19 cellular contexts compared by ENCODE assay signal in the genomic region with DNA sequence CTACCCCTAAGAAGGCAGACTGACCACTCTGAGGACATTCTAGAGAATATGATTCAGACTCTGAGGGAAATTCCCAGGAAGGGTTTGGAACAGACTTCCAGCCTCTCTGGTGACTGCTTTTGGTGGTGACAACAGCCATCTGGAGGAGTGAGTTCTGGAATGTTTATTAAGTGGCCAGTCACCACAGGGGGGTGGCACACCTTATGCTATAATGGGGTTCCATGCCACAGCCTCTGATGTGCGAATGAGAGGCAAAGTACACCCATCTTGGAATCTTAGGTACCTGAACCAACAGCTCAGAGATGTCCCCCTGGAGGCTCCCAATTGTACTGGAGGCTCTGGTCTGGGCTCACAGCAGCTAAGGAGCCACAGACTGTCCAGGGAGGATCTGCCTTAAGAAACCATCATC. TPM values are rescaled to one million over a fixed set of nuclear protein-coding genes. Genes with fewer than 3 reads are reported as not detected.
DNase-seq lines count a peak whose midpoint lies in the region; ATAC-seq and TF ChIP-seq lines count a peak whose summit lies in the region.
"Had no signal": no experiment of that assay in that cellular context is flagged by ENCODE, and none has a peak within 500 bp of the region (broad histone marks: within the 10 kb centered on the region; RNA-seq: fewer than 3 reads in every experiment).

No MANE protein-coding gene starts in this region.

- H4K20me1 ChIP-seq in PC-3 (ENCODE audit: low read length): no peaks in the 10 kb centered on the region
- H4K20me1 ChIP-seq in OCI-LY7 (ENCODE audit: insufficient read depth, low read length): no peaks in the 10 kb centered on the region

- no peaks in the 10 kb centered on the region for H3K27me3 ChIP-seq in PC-3 (ENCODE audit: low read length)
- H3K27me3 ChIP-seq: heart right ventricle, tibial artery had no signal

- H3K36me3 Mint-ChIP-seq in activated T-helper 2 cell treated with anti-CD3 and anti-CD28 coated beads, Interferon-gamma antibody, Interleukin-2, Interleukin-4, amounts not matched to agents 10 μg/mL and 5 μg/mL and 100 μg/mL, durations not matched to agents 14 hours and 24 hours and 36 hours (ENCODE audit: low read depth): peaks cover 14% of the 10 kb centered on the region

- POLR2A ChIA-PET in PC-3 (lab: Charles Lee; ENCODE audit: unreplicated experiment) (no interaction called here), OCI-LY7 (lab: Charles Lee) (interaction anchor here (0.6 kb wide), 1 partner anchor 21 kb away, joined by 3 read pairs; no protein-coding TSS in a partner anchor)

- peaks cover 37% of the 10 kb centered on the region for H3K4me1 Mint-ChIP-seq in activated T-helper 2 cell treated with anti-CD3 and anti-CD28 coated beads, Interferon-gamma antibody, Interleukin-2, Interleukin-4, amounts not matched to agents 10 μg/mL and 5 μg/mL and 100 μg/mL, durations not matched to agents 14 hours and 24 hours and 36 hours (ENCODE audit: low read depth)

- H3K27ac ChIP-seq in PC-3 (ENCODE audit: low read length) (no peak overlapping the region), OCI-LY7 (ENCODE audit: low read depth, low read length, poor library complexity, severe bottlenecking) (no peak overlapping the region)
- H3K27ac ChIP-seq: heart right ventricle, KMS-11, prostate gland, tibial artery had no signal

- H3F3A ChIP-seq in PC-3 (ENCODE audit: low read length, unreplicated experiment): no peaks in the 10 kb centered on the region

- H3K4me3 Mint-ChIP-seq in activated T-helper 2 cell treated with anti-CD3 and anti-CD28 coated beads, Interferon-gamma antibody, Interleukin-2, Interleukin-4, amounts not matched to agents 10 μg/mL and 5 μg/mL and 100 μg/mL, durations not matched to agents 14 hours and 24 hours and 36 hours (ENCODE audit: low read depth): no peak overlapping the region
- H3K4me3 Mint-ChIP-seq: activated T-helper 1 cell treated with anti-CD3 and anti-CD28 coated beads, Interleukin-12 subunit alpha, Interleukin-12 subunit beta, Interleukin-2, Interleukin-4 antibody, amounts not matched to agents 30 ng/mL and 10 ng/mL and 1 ng/mL, durations not matched to agents 14 hours and 24 hours and 36 hours; naive thymus-derived CD4-positive, alpha-beta T cell had no signal

- H3K79me2 ChIP-seq in PC-3 (ENCODE audit: low read length): no peaks in the 10 kb centered on the region
- no peaks in the 10 kb centered on the region for H3K79me2 ChIP-seq in OCI-LY7 (ENCODE audit: insufficient read depth, low read depth, low read length)

- DNase-seq in EH (ENCODE audit: low read depth) (peak; percentile 72), PC-3 (peak; percentile 15), dermis blood vessel endothelial cell (peak; percentile 45), myocyte (ENCODE audit: low read depth) (peak; percentile 37), OCI-LY7 (ENCODE audit: low spot score) (no peak), medulla oblongata (ENCODE audit: extremely low spot score) (no peak), NCI-H2196 (lab: John Stamatoyannopoulos, UW; ENCODE audit: unreplicated experiment) (no peak)
- no peak for DNase-seq in activated T-helper 2 cell treated with anti-CD3 and anti-CD28 coated beads, Interferon-gamma antibody, Interleukin-2, Interleukin-4, amounts not matched to agents 10 μg/mL and 5 μg/mL and 100 μg/mL, durations not matched to agents 14 hours and 24 hours and 36 hours (ENCODE audit: low spot score)
- DNase-seq: activated CD4-positive, alpha-beta T cell treated with anti-CD3 and anti-CD28 coated beads, Interleukin-2, amount 50 U/mL, for 48 hours; anterior cingulate cortex; effector CD8-positive, alpha-beta T cell; heart right ventricle; naive thymus-derived CD4-positive, alpha-beta T cell; NCI-H526 had no signal

- 0 out of 2 replicates have a peak, but pooled peaks have one; percentile 24 for ATAC-seq in PC-3
- ATAC-seq: heart right ventricle; left colon; naive thymus-derived CD4-positive, alpha-beta T cell had no signal

- H3K36me3 ChIP-seq in PC-3 (ENCODE audit: low read depth, low read length) (no peaks in the 10 kb centered on the region; the same call in 1 of the 2 replicates), OCI-LY7 (ENCODE audit: insufficient read depth, low read length) (no peaks in the 10 kb centered on the region)
- H3K36me3 ChIP-seq: prostate gland had no signal

- no peak overlapping the region for H3K4me2 ChIP-seq in PC-3 (ENCODE audit: low read length)
- no peak overlapping the region for H3K4me2 ChIP-seq in OCI-LY7 (ENCODE audit: low read length)
- H3K4me2 ChIP-seq: KMS-11 had no signal

- H3K27me3 Mint-ChIP-seq in activated T-helper 2 cell treated with anti-CD3 and anti-CD28 coated beads, Interferon-gamma antibody, Interleukin-2, Interleukin-4, amounts not matched to agents 10 μg/mL and 5 μg/mL and 100 μg/mL, durations not matched to agents 14 hours and 24 hours and 36 hours (ENCODE audit: low read depth): no peaks in the 10 kb centered on the region
- H3K27me3 Mint-ChIP-seq: naive thymus-derived CD4-positive, alpha-beta T cell had no signal

- BruUV-seq in PC-3 (replicated peaks; lab: Mats Ljungman, UMichigan) (no TSS peak), OCI-LY7 (replicated peaks; lab: Mats Ljungman, UMichigan) (no TSS peak)

- intact Hi-C loops in PC-3 (cut with micrococcal nuclease): no loop called here
- intact Hi-C loops in OCI-LY7 (cut with micrococcal nuclease; ENCODE audit: unreplicated experiment): no loop called here
- intact Hi-C loops in activated T-helper 2 cell treated with anti-CD3 and anti-CD28 coated beads, Interferon-gamma antibody, Interleukin-2, Interleukin-4, amounts not matched to agents 10 μg/mL and 5 μg/mL and 100 μg/mL, durations not matched to agents 14 hours and 24 hours and 36 hours (cut with micrococcal nuclease): no loop called here

- no peak overlapping the region for H3K9ac ChIP-seq in PC-3 (ENCODE audit: low read length)
- H3K9ac ChIP-seq: KMS-11 had no signal

- no peaks in the 10 kb centered on the region for H3K9me2 ChIP-seq in PC-3 (replicated peaks; ENCODE audit: low read length)
- H3K9me2 ChIP-seq in OCI-LY7 (ENCODE audit: insufficient read depth, low read length): no peaks in the 10 kb centered on the region

- CTCF ChIA-PET in PC-3 (lab: Charles Lee) (no interaction called here), OCI-LY7 (lab: Charles Lee; ENCODE audit: unreplicated experiment) (no interaction called here)

- H3K9me3 ChIP-seq in PC-3 (ENCODE audit: low read length) (no peaks in the 10 kb centered on the region), OCI-LY7 (ENCODE audit: low read length) (no peaks in the 10 kb centered on the region)
- H3K9me3 ChIP-seq: heart right ventricle, prostate gland, tibial artery had no signal

- H3K27ac Mint-ChIP-seq in activated T-helper 2 cell treated with anti-CD3 and anti-CD28 coated beads, Interferon-gamma antibody, Interleukin-2, Interleukin-4, amounts not matched to agents 10 μg/mL and 5 μg/mL and 100 μg/mL, durations not matched to agents 14 hours and 24 hours and 36 hours: no peak overlapping the region
- H3K27ac Mint-ChIP-seq: activated T-helper 1 cell treated with anti-CD3 and anti-CD28 coated beads, Interleukin-12 subunit alpha, Interleukin-12 subunit beta, Interleukin-2, Interleukin-4 antibody, amounts not matched to agents 30 ng/mL and 10 ng/mL and 1 ng/mL, durations not matched to agents 14 hours and 24 hours and 36 hours had no signal

- H3K4me1 ChIP-seq in PC-3 (ENCODE audit: insufficient read depth, low read length) (0 out of 2 replicates have a peak, but pooled peaks cover 10% of the 10 kb centered on the region), OCI-LY7 (ENCODE audit: insufficient read depth, low read length, poor library complexity, severe bottlenecking) (peaks cover 3% of the 10 kb centered on the region)
- H3K4me1 ChIP-seq: prostate gland, tibial artery had no signal

- no peak overlapping the region for H2AFZ ChIP-seq in PC-3 (ENCODE audit: low read length)
- H2AFZ ChIP-seq in OCI-LY7 (ENCODE audit: low read length): no peak overlapping the region

- TF ChIP-seq CTCF in PC-3 (conservative IDR thresholded peaks at IDR 0.05; ENCODE audit: low read depth, low read length) (no peak), OCI-LY7 (conservative IDR thresholded peaks at IDR 0.05; ENCODE audit: low read length) (no peak)

- H3K4me3 ChIP-seq in PC-3 (ENCODE audit: low read length) (no peak overlapping the region), OCI-LY7 (ENCODE audit: low read depth, low read length, poor library complexity, severe bottlenecking) (no peak overlapping the region)
- H3K4me3 ChIP-seq: heart right ventricle, prostate gland, tibial artery had no signal

- H3K9me3 Mint-ChIP-seq in activated T-helper 2 cell treated with anti-CD3 and anti-CD28 coated beads, Interferon-gamma antibody, Interleukin-2, Interleukin-4, amounts not matched to agents 10 μg/mL and 5 μg/mL and 100 μg/mL, durations not matched to agents 14 hours and 24 hours and 36 hours: no peaks in the 10 kb centered on the region
- H3K9me3 Mint-ChIP-seq: activated T-helper 1 cell treated with anti-CD3 and anti-CD28 coated beads, Interleukin-12 subunit alpha, Interleukin-12 subunit beta, Interleukin-2, Interleukin-4 antibody, amounts not matched to agents 30 ng/mL and 10 ng/mL and 1 ng/mL, durations not matched to agents 14 hours and 24 hours and 36 hours; naive thymus-derived CD4-positive, alpha-beta T cell had no signal

RNA-seq across cellular contexts. Expression of a gene that starts 9.5 kb away (rescaled TPM):
- 31.7 and 39.8 TPM in 2 replicates for total RNA-seq in PC-3 (2014; rRNA removed)
- 68.4 and 71.7 TPM in 2 replicates for total RNA-seq in dermis blood vessel endothelial cell
- 39.2 and 48.7 TPM in 2 replicates for total RNA-seq in myocyte
- 61.9 TPM for polyA plus RNA-seq in myocyte (2012)
- 63.9 and 70.1 TPM in 2 replicates for total RNA-seq in OCI-LY7 (2014; rRNA removed; shearing (Covaris generic))
- 76.1 and 77.5 TPM in 2 replicates for total RNA-seq in OCI-LY7 (2022)
- total RNA-seq in activated T-helper 2 cell treated with anti-CD3 and anti-CD28 coated beads, Interferon-gamma antibody, Interleukin-2, Interleukin-4, amounts not matched to agents 10 μg/mL and 5 μg/mL and 100 μg/mL, durations not matched to agents 14 hours and 24 hours and 36 hours: 81.1 and 87.3 TPM in 2 replicates

RNA-seq across cellular contexts. Expression of a gene that starts 11.1 kb away (rescaled TPM):
- total RNA-seq in PC-3 (2014; rRNA removed) (2.6 and 3.2 TPM in 2 replicates), dermis blood vessel endothelial cell (0.17 and 0.51 TPM in 2 replicates), myocyte (0.08 and 0.99 TPM in 2 replicates), OCI-LY7 (2022) (5.4 and 7.0 TPM in 2 replicates)
- 13.2 TPM for polyA plus RNA-seq in myocyte (2012)
- 3.0 and 5.2 TPM in 2 replicates for total RNA-seq in OCI-LY7 (2014; rRNA removed; shearing (Covaris generic))
- total RNA-seq in activated T-helper 2 cell treated with anti-CD3 and anti-CD28 coated beads, Interferon-gamma antibody, Interleukin-2, Interleukin-4, amounts not matched to agents 10 μg/mL and 5 μg/mL and 100 μg/mL, durations not matched to agents 14 hours and 24 hours and 36 hours: 3.4 and 4.4 TPM in 2 replicates
- polyA plus RNA-seq: naive thymus-derived CD4-positive, alpha-beta T cell had no signal

RNA-seq across cellular contexts. Expression of a gene that starts 19.2 kb away (rescaled TPM):
- total RNA-seq in PC-3 (2014; rRNA removed): 51.8 and 56.9 TPM in 2 replicates
- total RNA-seq in dermis blood vessel endothelial cell: 108 and 121 TPM in 2 replicates
- 60.8 and 90.3 TPM in 2 replicates for total RNA-seq in myocyte
- 83.3 TPM for polyA plus RNA-seq in myocyte (2012)
- total RNA-seq in OCI-LY7 (2014; rRNA removed; shearing (Covaris generic)): 39.4 and 51.4 TPM in 2 replicates
- 61.4 and 62.3 TPM in 2 replicates for total RNA-seq in OCI-LY7 (2022)
- 36.3 and 43.8 TPM in 2 replicates for total RNA-seq in activated T-helper 2 cell treated with anti-CD3 and anti-CD28 coated beads, Interferon-gamma antibody, Interleukin-2, Interleukin-4, amounts not matched to agents 10 μg/mL and 5 μg/mL and 100 μg/mL, durations not matched to agents 14 hours and 24 hours and 36 hours

RNA-seq across cellular contexts. Expression of a gene that starts 19.5 kb away (rescaled TPM):
- total RNA-seq in PC-3 (2014; rRNA removed): 39.2 and 51.5 TPM in 2 replicates
- total RNA-seq in dermis blood vessel endothelial cell: 27.9 and 28.6 TPM in 2 replicates
- total RNA-seq in myocyte: 26.3 TPM in 2 replicates
- polyA plus RNA-seq in myocyte (2012): 34.6 TPM
- total RNA-seq in OCI-LY7 (2014; rRNA removed; shearing (Covaris generic)): 16.7 and 24.3 TPM in 2 replicates
- 27.3 and 29.7 TPM in 2 replicates for total RNA-seq in OCI-LY7 (2022)
- total RNA-seq in activated T-helper 2 cell treated with anti-CD3 and anti-CD28 coated beads, Interferon-gamma antibody, Interleukin-2, Interleukin-4, amounts not matched to agents 10 μg/mL and 5 μg/mL and 100 μg/mL, durations not matched to agents 14 hours and 24 hours and 36 hours: 33.9 and 38.4 TPM in 2 replicates

RNA-seq across cellular contexts. Expression of a gene that starts 19.7 kb away (rescaled TPM):
- total RNA-seq in PC-3 (2014; rRNA removed) (330 and 337 TPM in 2 replicates), dermis blood vessel endothelial cell (197 and 248 TPM in 2 replicates), myocyte (196 and 233 TPM in 2 replicates), OCI-LY7 (2022) (174 and 182 TPM in 2 replicates)
- polyA plus RNA-seq in myocyte (2012): 468 TPM
- 167 and 285 TPM in 2 replicates for total RNA-seq in OCI-LY7 (2014; rRNA removed; shearing (Covaris generic))
- 194 and 202 TPM in 2 replicates for total RNA-seq in activated T-helper 2 cell treated with anti-CD3 and anti-CD28 coated beads, Interferon-gamma antibody, Interleukin-2, Interleukin-4, amounts not matched to agents 10 μg/mL and 5 μg/mL and 100 μg/mL, durations not matched to agents 14 hours and 24 hours and 36 hours

Comparison
In these comparisons a context has a peak if more than half of its experiments do, and no peak if none do; other contexts are left out.
1. DNase-seq: peak in EH (single experiment), PC-3 (single experiment), dermis blood vessel endothelial cell (single experiment) and myocyte (single experiment); none in OCI-LY7 (single experiment), medulla oblongata (single experiment), activated T-helper 2 cell treated with anti-CD3 and anti-CD28 coated beads, Interferon-gamma antibody, Interleukin-2, Interleukin-4, amounts not matched to agents 10 μg/mL and 5 μg/mL and 100 μg/mL, durations not matched to agents 14 hours and 24 hours and 36 hours (single experiment) and NCI-H2196 (single experiment).